25 cellular contexts compared by ENCODE assay signal in the genomic region with DNA sequence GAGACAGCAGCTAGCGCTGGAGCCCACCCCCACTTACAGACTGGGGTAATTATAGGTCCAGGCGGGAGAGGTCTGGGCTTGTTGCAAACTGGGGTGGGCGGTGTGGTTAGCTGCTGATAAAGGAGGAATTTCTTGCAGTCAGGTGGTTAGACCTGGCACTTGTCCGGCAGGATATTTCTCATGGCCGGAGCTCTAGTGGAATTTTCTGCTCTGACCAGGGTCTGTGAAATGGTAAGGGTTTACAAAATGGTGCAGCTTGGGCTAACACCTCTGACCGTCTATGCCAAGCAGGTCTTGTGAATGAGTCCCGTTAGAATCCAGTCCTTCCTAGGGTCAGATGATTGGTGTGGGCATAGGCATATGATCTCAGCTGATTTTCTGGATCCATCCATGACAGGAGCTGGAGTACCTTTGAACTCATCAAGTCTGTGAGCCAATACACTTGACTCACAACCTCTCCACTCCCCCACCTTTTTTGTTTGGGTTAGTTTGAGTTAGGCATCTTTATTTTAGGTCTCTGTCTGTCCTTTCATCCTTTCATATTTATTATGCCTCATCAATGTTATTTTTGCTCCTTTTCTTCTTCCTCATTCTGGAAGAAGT.
A peak's percentile ranks its signal among the peaks of the same experiment; 100 is the strongest.
DNase-seq lines count a peak whose midpoint lies in the region; ATAC-seq, FAIRE-seq and TF ChIP-seq lines count a peak whose summit lies in the region.
"Had no signal": no experiment of that assay in that cellular context is flagged by ENCODE, and none has a peak within 500 bp of the region (broad histone marks: within the 10 kb centered on the region; RNA-seq: fewer than 3 reads in every experiment).

No MANE protein-coding gene starts in this region.

- no peak for TF ChIP-seq RAD21 in H1 (IDR thresholded peaks at IDR 0.05 in 1 of 2, conservative IDR thresholded peaks at IDR 0.05 in 1 of 2; ENCODE audit: low read depth in 2 of 2, low read length in 2 of 2)

- H2BK120ac ChIP-seq in H1 (replicated peaks; ENCODE audit: low read depth, low read length), result no peak overlapping the region

- H3K14ac ChIP-seq in H1 (ENCODE audit: insufficient read length), result no peak overlapping the region

- H4K20me1 ChIP-seq in H1 (replicated peaks in 1 of 2; ENCODE audit: control insufficient read depth in 1 of 2, insufficient read depth in 2 of 2, low read length in 2 of 2) (no peaks in the 10 kb centered on the region), smooth muscle cell (ENCODE audit: low read depth) (no peaks in the 10 kb centered on the region)

- H2BK20ac ChIP-seq in H1 (ENCODE audit: low read length), result no peak overlapping the region

- H2BK5ac ChIP-seq in H1 (ENCODE audit: low read depth, low read length), result no peak overlapping the region

- no peak overlapping the region for H3K4me3 ChIP-seq in H1 (ENCODE audit: extremely low read depth in 1 of 4, insufficient read depth in 2 of 4, low read depth in 3 of 4, low read length in 4 of 4)
- no peak overlapping the region for H3K4me3 ChIP-seq in right lobe of liver
- H3K4me3 ChIP-seq in smooth muscle cell, result no peak overlapping the region
- H3K4me3 ChIP-seq: SJCRH30 had no signal

- peaks cover 4% of the 10 kb centered on the region for H3K9me3 Mint-ChIP-seq in natural killer cell treated with Interleukin-12 subunit alpha and Interleukin-12 subunit beta and Interleukin-15 and Interleukin-18, amount 100 ng/mL, for 72 hours

- H3K9me3 ChIP-seq in H1 (ENCODE audit: insufficient read depth in 2 of 2, low read depth in 1 of 2, low read length in 1 of 2) (no peaks in the 10 kb centered on the region), right lobe of liver (no peaks in the 10 kb centered on the region), smooth muscle cell (replicated peaks; ENCODE audit: low read depth) (no peaks in the 10 kb centered on the region)
- H3K9me3 ChIP-seq: BE2C, SJCRH30 had no signal

- H3K36me3 Mint-ChIP-seq in natural killer cell treated with Interleukin-12 subunit alpha and Interleukin-12 subunit beta and Interleukin-15 and Interleukin-18, amount 100 ng/mL, for 72 hours, result no peaks in the 10 kb centered on the region

- H3K4me2 ChIP-seq in H1 (ENCODE audit: insufficient read depth in 1 of 2, low read depth in 2 of 2, low read length in 2 of 2) (no peak overlapping the region), smooth muscle cell (peak overlapping the region; percentile 17)

- H3K4me1 ChIP-seq in H1 (replicated peaks in 1 of 4; ENCODE audit: control insufficient read depth in 3 of 4, insufficient read depth in 4 of 4, low read length in 3 of 4) (no peaks in the 10 kb centered on the region), right lobe of liver (no peaks in the 10 kb centered on the region), smooth muscle cell (ENCODE audit: low read depth) (no peaks in the 10 kb centered on the region)
- H3K4me1 ChIP-seq: BE2C, SJCRH30 had no signal

- TF ChIP-seq CTCF in H1 (IDR thresholded peaks at IDR 0.05; ENCODE audit: control extremely low read depth in 1 of 3, insufficient read depth in 1 of 3, low read depth in 1 of 3, low read length in 3 of 3) (no peak), right lobe of liver (IDR thresholded peaks at IDR 0.05) (no peak), smooth muscle cell (IDR thresholded peaks at IDR 0.05; ENCODE audit: borderline replicate concordance, insufficient read depth, poor library complexity, severe bottlenecking) (no peak)

- no peak overlapping the region for H3K56ac ChIP-seq in H1 (replicated peaks; ENCODE audit: insufficient read length, low read depth, low read length)

- no peak overlapping the region for H2BK15ac ChIP-seq in H1 (ENCODE audit: low read length)

- no peaks in the 10 kb centered on the region for H3K36me3 ChIP-seq in H1 (ENCODE audit: control insufficient read depth in 2 of 4, insufficient read depth in 4 of 4, low read length in 3 of 4)
- H3K36me3 ChIP-seq in right lobe of liver, result no peaks in the 10 kb centered on the region
- H3K36me3 ChIP-seq in smooth muscle cell (ENCODE audit: low read depth), result no peaks in the 10 kb centered on the region
- H3K36me3 ChIP-seq: BE2C, SJCRH30 had no signal

- peaks cover 0 to 2% of the 10 kb centered on the region in 2 donors for H3K27me3 Mint-ChIP-seq in natural killer cell treated with Interleukin-12 subunit alpha and Interleukin-12 subunit beta and Interleukin-15 and Interleukin-18, amount 100 ng/mL, for 72 hours

- no peak overlapping the region for H2BK12ac ChIP-seq in H1 (ENCODE audit: low read depth, low read length)

- peak in 3 of 4 donors; percentile 20 to 83 (median 50) for ATAC-seq in right lobe of liver
- no peak for ATAC-seq in natural killer cell treated with Interleukin-12 subunit alpha and Interleukin-12 subunit beta and Interleukin-15 and Interleukin-18, amount 100 ng/mL, for 72 hours
- ATAC-seq: PC-3, SK-N-SH treated with all-trans-retinoic acid at 6 μM for 48 hours had no signal

- no peak overlapping the region for H3K9ac ChIP-seq in H1 (replicated peaks in 1 of 4; ENCODE audit: extremely low read depth in 1 of 4, low read depth in 3 of 4, low read length in 3 of 4)
- H3K9ac ChIP-seq in smooth muscle cell (ENCODE audit: low read depth), result no peak overlapping the region

- H4K91ac ChIP-seq in H1 (replicated peaks; ENCODE audit: insufficient read length, low read length), result no peak overlapping the region

- in situ Hi-C loops in G401 (cut with HindIII; ENCODE audit: low sequenced_read_pairs), result no loop called here

- POLR2A ChIA-PET in H1 (lab: Charles Lee; ENCODE audit: partially characterized antibody), result no interaction called here

- intact Hi-C loops in right lobe of liver (cut with DNase I), result no loop called here

- no peak overlapping the region for H3K4ac ChIP-seq in H1 (replicated peaks; ENCODE audit: insufficient read length, low read depth, low read length)

- H2AK5ac ChIP-seq in H1 (ENCODE audit: low read depth, low read length), result no peak overlapping the region

- H3K4me1 Mint-ChIP-seq in natural killer cell treated with Interleukin-12 subunit alpha and Interleukin-12 subunit beta and Interleukin-15 and Interleukin-18, amount 100 ng/mL, for 72 hours (ENCODE audit: low read depth in 2 of 2), result no peaks in the 10 kb centered on the region

- no peaks in the 10 kb centered on the region for H3K23me2 ChIP-seq in H1 (ENCODE audit: low read depth, low read length)

- H3K27ac ChIP-seq in H1 (ENCODE audit: low read depth, low read length) (0 out of 2 replicates have a peak overlapping the region, but pooled peaks have one; percentile 10), right lobe of liver (no peak overlapping the region), smooth muscle cell (ENCODE audit: low read depth) (peak overlapping the region; percentile 47)
- H3K27ac ChIP-seq: HL-60, SJCRH30 had no signal

- H3K27me3 ChIP-seq in H1 (replicated peaks in 1 of 4; ENCODE audit: control insufficient read depth in 3 of 4, extremely low read depth in 1 of 4, insufficient read depth in 3 of 4, low read length in 3 of 4) (no peaks in the 10 kb centered on the region), right lobe of liver (no peaks in the 10 kb centered on the region), smooth muscle cell (ENCODE audit: low read depth) (no peaks in the 10 kb centered on the region)
- H3K27me3 ChIP-seq: BE2C had no signal

- TF ChIP-seq POLR2A in H1 (IDR thresholded peaks at IDR 0.05; ENCODE audit: control extremely low read depth in 1 of 2, low read depth in 2 of 2, low read length in 2 of 2) (no peak), right lobe of liver (IDR thresholded peaks at IDR 0.05) (no peak)

- no peak overlapping the region for H4K5ac ChIP-seq in H1 (ENCODE audit: insufficient read length, low read depth, low read length)

- no peak overlapping the region for H3K27ac Mint-ChIP-seq in natural killer cell treated with Interleukin-12 subunit alpha and Interleukin-12 subunit beta and Interleukin-15 and Interleukin-18, amount 100 ng/mL, for 72 hours

- CTCF ChIA-PET in H1 (lab: Charles Lee; ENCODE audit: partially characterized antibody), result interaction anchor here (0.9 to 1.3 kb wide), 2 partner anchors 8 to 11 kb away, joined by 3 read pairs; no protein-coding TSS in a partner anchor

- H3K79me1 ChIP-seq in H1 (ENCODE audit: low read depth, low read length), result no peaks in the 10 kb centered on the region

- H3K18ac ChIP-seq in H1 (ENCODE audit: extremely low read depth, low read length), result no peak overlapping the region

- H2AFZ ChIP-seq in H1 (ENCODE audit: low read length), result no peak overlapping the region
- H2AFZ ChIP-seq in smooth muscle cell (ENCODE audit: low read depth), result no peak overlapping the region

- no peaks in the 10 kb centered on the region for H3K79me2 ChIP-seq in H1 (ENCODE audit: control insufficient read depth in 1 of 2, insufficient read depth in 2 of 2, low read length in 2 of 2)
- H3K79me2 ChIP-seq in smooth muscle cell (ENCODE audit: low read depth), result no peaks in the 10 kb centered on the region

- no peak overlapping the region for H3K23ac ChIP-seq in H1 (ENCODE audit: insufficient read length)

- H3F3A ChIP-seq in smooth muscle cell (ENCODE audit: low read depth), result no peaks in the 10 kb centered on the region

- no peak overlapping the region for H3K4me3 Mint-ChIP-seq in natural killer cell treated with Interleukin-12 subunit alpha and Interleukin-12 subunit beta and Interleukin-15 and Interleukin-18, amount 100 ng/mL, for 72 hours

- FAIRE-seq in H1 (lab: Jason Lieb, UNC), result no peak
- FAIRE-seq: G401.6 had no signal

- 85% methylated on average over 7 of the region's 7 CpGs; no CpG with 5 or more reads in 1 of the 2 experiments for WGBS in H1 (ENCODE audit: extremely low coverage in 1 of 2, insufficient coverage in 1 of 2, insufficient read length in 1 of 2, insufficient replicate concordance in 2 of 2, low coverage in 1 of 2, low lambda C conversion rate in 2 of 2, missing lambda C conversion rate in 1 of 2), 2 experiments
- 100% methylated on average over 3 of the region's 7 CpGs for WGBS in right lobe of liver (ENCODE audit: insufficient coverage, low coverage, low lambda C conversion rate, missing lambda C conversion rate)
- WGBS in smooth muscle cell (ENCODE audit: low lambda C conversion rate), result 57% methylated on average over 7 of the region's 7 CpGs

- no peak for TF ChIP-seq EP300 in H1 (IDR thresholded peaks at IDR 0.05; ENCODE audit: borderline replicate concordance in 1 of 2, low read depth in 2 of 2, low read length in 2 of 2)

- H4K8ac ChIP-seq in H1 (ENCODE audit: extremely low read depth, insufficient read depth, low read length), result no peak overlapping the region

- DNase-seq in amniotic epithelial cell (ENCODE audit: low read depth) (peak; percentile 80), H1 (ENCODE audit: low read depth in 1 of 2, low spot score in 2 of 2) (no peak), right lobe of liver (no peak), smooth muscle cell (lab: John Stamatoyannopoulos, UW; ENCODE audit: unreplicated experiment) (no peak), G401 (ENCODE audit: low spot score) (no peak), AG08395 (ENCODE audit: low spot score) (no peak), HuH-7 (ENCODE audit: low spot score) (no peak)
- DNase-seq in natural killer cell treated with Interleukin-12 subunit alpha and Interleukin-12 subunit beta and Interleukin-15 and Interleukin-18, amount 100 ng/mL, for 72 hours (ENCODE audit: low spot score), result no peak
- DNase-seq: BE2C, GOT3, HCEC 1CT, Kasumi-1, MV-4-11, NCI-H1105, NCI-H1436 treated with DMSO at 0.1 percent for 48 hours, NCI-H1930, NCI-H2107, NCI-H446, NCI-H524 treated with DMSO at 0.1 percent for 48 hours, NCI-H774, PC-3, SJCRH30 had no signal

TF ChIP-seq in H1, 55 proteins besides CTCF, POLR2A, EP300 and RAD21 (continues in another document):
- TF ChIP-seq EGR1 (IDR thresholded peaks at IDR 0.05; ENCODE audit: borderline replicate concordance, low read depth, low read length), result no peak

Comparison
In these comparisons a context has a peak if more than half of its experiments do, and no peak if none do; other contexts are left out.
1. H3K27ac ChIP-seq: peak in H1 (single experiment) and smooth muscle cell (single experiment); none in right lobe of liver (0 of 3).
2. ATAC-seq: peak in right lobe of liver (3 of 4); none in natural killer cell treated with Interleukin-12 subunit alpha and Interleukin-12 subunit beta and Interleukin-15 and Interleukin-18, amount 100 ng/mL, for 72 hours (0 of 2).